Comparison of ENCODE assay signal across 1 cellular context in genomic region chr11:58575377-58576020, GRCh38.
TF ChIP-seq lines count a peak whose summit lies in the region.

Gene LPXN, minus strand, starts transcription at chr11:58575856. Its CDS starts 84 bp downstream, at chr11:58575772.

TF ChIP-seq in IMR-90, 13 proteins besides CTCF, POLR2A, EP300 and RAD21 (continued from another document):
- TF ChIP-seq MAFK (IDR thresholded peaks at IDR 0.05; ENCODE audit: low read depth, low read length) (no peak), MAZ (IDR thresholded peaks at IDR 0.05; ENCODE audit: borderline replicate concordance, low read depth, low read length) (no peak), CHD1 (IDR thresholded peaks at IDR 0.05; ENCODE audit: low read depth, low read length) (no peak), ELK1 (IDR thresholded peaks at IDR 0.05; ENCODE audit: borderline replicate concordance, low read depth, low read length) (no peak), RCOR1 (IDR thresholded peaks at IDR 0.05; ENCODE audit: insufficient replicate concordance, low read length) (no peak), SMC3 (IDR thresholded peaks at IDR 0.05; ENCODE audit: low read depth, low read length) (no peak), USF2 (IDR thresholded peaks at IDR 0.05; ENCODE audit: low read depth, low read length) (no peak), NFE2L2 (IDR thresholded peaks at IDR 0.05; ENCODE audit: low read depth, low read length) (no peak)
TF ChIP-seq in IMR-90: peak in this region for 0.
